1 cellular context compared by ENCODE assay signal in the genomic region with DNA sequence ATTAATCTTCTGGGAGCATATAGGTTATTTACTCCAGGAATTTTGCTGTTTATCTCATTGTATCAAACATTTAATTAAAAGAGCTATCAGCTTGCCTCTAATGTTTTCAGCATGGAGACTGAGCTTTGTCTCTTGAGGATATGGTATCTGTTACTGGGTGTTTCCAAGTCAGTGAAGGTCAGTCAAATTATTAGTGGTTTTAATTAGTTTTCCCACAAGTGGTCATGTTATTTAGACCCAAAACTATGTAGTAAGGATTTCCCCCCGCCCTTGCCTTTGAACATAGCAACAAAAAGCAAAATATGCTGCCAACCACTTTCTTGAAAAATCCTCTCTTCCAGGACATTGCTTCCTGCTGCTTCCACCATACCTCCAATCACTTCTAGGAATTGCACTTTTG.
TF ChIP-seq lines count a peak whose summit lies in the region.

No MANE protein-coding gene starts in this region.

TF ChIP-seq in H1, 55 proteins besides CTCF, POLR2A, EP300 and RAD21 (continued from another document):
- TF ChIP-seq HDAC6 (IDR thresholded peaks at IDR 0.05; ENCODE audit: low read depth, low read length) (no peak), CBX5 (IDR thresholded peaks at IDR 0.05; ENCODE audit: low read depth, low read length) (no peak), POU5F1 (IDR thresholded peaks at IDR 0.05; ENCODE audit: low read depth, low read length) (no peak), CHD2 (IDR thresholded peaks at IDR 0.05; ENCODE audit: low read length) (no peak), KDM4A (IDR thresholded peaks at IDR 0.05; ENCODE audit: low read depth, low read length, severe bottlenecking) (no peak), CREB1 (IDR thresholded peaks at IDR 0.05) (no peak), TCF12 (IDR thresholded peaks at IDR 0.05; ENCODE audit: low read depth, low read length) (no peak), MAFK (IDR thresholded peaks at IDR 0.05; ENCODE audit: low read depth, low read length) (no peak)
- TF ChIP-seq, protein P1, sequence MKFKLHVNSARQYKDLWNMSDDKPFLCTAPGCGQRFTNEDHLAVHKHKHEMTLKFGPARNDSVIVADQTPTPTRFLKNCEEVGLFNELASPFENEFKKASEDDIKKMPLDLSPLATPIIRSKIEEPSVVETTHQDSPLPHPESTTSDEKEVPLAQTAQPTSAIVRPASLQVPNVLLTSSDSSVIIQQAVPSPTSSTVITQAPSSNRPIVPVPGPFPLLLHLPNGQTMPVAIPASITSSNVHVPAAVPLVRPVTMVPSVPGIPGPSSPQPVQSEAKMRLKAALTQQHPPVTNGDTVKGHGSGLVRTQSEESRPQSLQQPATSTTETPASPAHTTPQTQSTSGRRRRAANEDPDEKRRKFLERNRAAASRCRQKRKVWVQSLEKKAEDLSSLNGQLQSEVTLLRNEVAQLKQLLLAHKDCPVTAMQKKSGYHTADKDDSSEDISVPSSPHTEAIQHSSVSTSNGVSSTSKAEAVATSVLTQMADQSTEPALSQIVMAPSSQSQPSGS (IDR thresholded peaks at IDR 0.05; ENCODE audit: low read length): no peak
